In genomic region chr6:93210908-93211307, GRCh38 we compare ENCODE assay signal across 2 cellular contexts.
TF ChIP-seq lines count a peak whose summit lies in the region.

No MANE protein-coding gene starts in this region.

TF ChIP-seq in GM23338, 12 proteins besides CTCF, POLR2A, EP300 and RAD21:
- TF ChIP-seq ETS1 (IDR thresholded peaks at IDR 0.05) = no peak
- no peak for TF ChIP-seq REST (IDR thresholded peaks at IDR 0.05; ENCODE audit: unreplicated experiment)
- TF ChIP-seq EZH2 (IDR thresholded peaks at IDR 0.05; ENCODE audit: low read depth, unreplicated experiment) = no peak
- TF ChIP-seq NANOG (IDR thresholded peaks at IDR 0.05; ENCODE audit: borderline replicate concordance) = no peak
- no peak for TF ChIP-seq STAT1 (IDR thresholded peaks at IDR 0.05; ENCODE audit: unreplicated experiment)
- TF ChIP-seq EZH2phosphoT487 (IDR thresholded peaks at IDR 0.05; ENCODE audit: unreplicated experiment) = no peak
- no peak for TF ChIP-seq JUNB (IDR thresholded peaks at IDR 0.05; ENCODE audit: unreplicated experiment)
- no peak for TF ChIP-seq ZNF331 (CRISPR knock-in tag; IDR thresholded peaks at IDR 0.05; ENCODE audit: low read depth)
- TF ChIP-seq ZNF462 (CRISPR knock-in tag; IDR thresholded peaks at IDR 0.05) = no peak
- no peak for TF ChIP-seq POLR2AphosphoS5 (IDR thresholded peaks at IDR 0.05; ENCODE audit: low read depth)
- no peak for TF ChIP-seq ZNF114 (CRISPR knock-in tag; IDR thresholded peaks at IDR 0.05)
- no peak for TF ChIP-seq CREB1 (CRISPR knock-in tag; IDR thresholded peaks at IDR 0.05; ENCODE audit: low read depth)

TF ChIP-seq in H1, 55 proteins besides CTCF, POLR2A, EP300 and RAD21:
- peak; percentile 26 for TF ChIP-seq TAF7 (optimal IDR thresholded peaks at IDR 0.05; ENCODE audit: borderline replicate concordance, low read depth, low read length)
- no peak for TF ChIP-seq ZNF274 (IDR thresholded peaks at IDR 0.05; ENCODE audit: borderline replicate concordance, extremely low read depth, low read length)
- no peak for TF ChIP-seq HDAC2 (IDR thresholded peaks at IDR 0.05; ENCODE audit: borderline replicate concordance in 1 of 2, low read depth in 2 of 2, low read length in 2 of 2)
